ENCODE assay signal across 4 cellular contexts in genomic region chr6:33546766-33547165, GRCh38.
"Had no signal": no experiment of that assay in that cellular context is flagged by ENCODE, and none has a peak within 500 bp of the region (broad histone marks: within the 10 kb centered on the region; RNA-seq: fewer than 3 reads in every experiment).

No MANE protein-coding gene starts in this region.

- H3K27ac Mint-ChIP-seq: GM23338, H9 had no signal

- H3K4me3 Mint-ChIP-seq: GM23338, H9 had no signal

- H3K4me3 ChIP-seq: GM23338 had no signal

- H3K9me3 Mint-ChIP-seq: GM23338, H9 had no signal

- DNase-seq: H9, HCEC 1CT, IMR-90 had no signal

- H3K4me2 ChIP-seq: GM23338 had no signal
